ENCODE assay signal across 18 cellular contexts in the genomic region with DNA sequence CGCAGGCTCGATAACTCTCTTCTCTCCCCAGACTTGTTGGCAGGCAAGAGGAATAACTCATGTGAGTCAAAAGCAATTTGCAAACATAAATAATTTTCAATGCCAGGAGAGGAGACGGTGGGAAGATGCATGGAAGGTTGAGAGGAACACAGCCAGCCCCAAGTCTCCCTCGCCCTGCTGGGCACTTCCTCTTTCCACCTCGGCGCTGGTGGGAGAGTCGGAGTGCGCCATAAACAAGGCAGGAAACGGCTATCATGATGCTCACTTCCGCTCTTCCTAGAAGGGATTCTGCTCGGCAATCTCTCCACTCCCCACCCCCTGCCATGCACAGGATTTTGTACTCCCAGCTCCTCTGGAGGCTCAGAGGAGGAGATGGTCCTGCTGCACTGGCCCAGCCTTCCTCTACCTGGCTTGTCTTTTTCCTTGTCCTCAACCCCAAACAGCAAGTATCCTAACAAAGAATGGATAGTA. TPM values are rescaled to one million over a fixed set of nuclear protein-coding genes. Genes with fewer than 3 reads are reported as not detected.
A peak's percentile ranks its signal among the peaks of the same experiment; 100 is the strongest.
DNase-seq lines count a peak whose midpoint lies in the region; ATAC-seq, FAIRE-seq and TF ChIP-seq lines count a peak whose summit lies in the region.
"Had no signal": no experiment of that assay in that cellular context is flagged by ENCODE, and none has a peak within 500 bp of the region (broad histone marks: within the 10 kb centered on the region; RNA-seq: fewer than 3 reads in every experiment).

No MANE protein-coding gene starts in this region.

- H3K4me3 ChIP-seq in upper lobe of right lung = no peak overlapping the region
- H3K4me3 ChIP-seq: adrenal gland, lung, SJCRH30, suprapubic skin had no signal

- TF ChIP-seq POLR2A in H54 (IDR thresholded peaks at IDR 0.05; ENCODE audit: low read depth, low read length) = no peak

- FAIRE-seq in H54 (lab: Jason Lieb, UNC) = no peak

- peaks cover 28% of the 10 kb centered on the region for H3K27me3 Mint-ChIP-seq in activated naive CD8-positive, alpha-beta T cell treated with anti-CD3 and anti-CD28 coated beads, Interleukin-2, amount 10 ng/mL, durations not matched to agents 7 days and 5 days
- H3K27me3 Mint-ChIP-seq in activated naive CD8-positive, alpha-beta T cell treated with anti-CD3 and anti-CD28 coated beads for 36 hours = peaks cover 23% of the 10 kb centered on the region
- H3K27me3 Mint-ChIP-seq in central memory CD8-positive, alpha-beta T cell = peaks cover 11% of the 10 kb centered on the region

- H3K4me1 Mint-ChIP-seq in activated naive CD8-positive, alpha-beta T cell treated with anti-CD3 and anti-CD28 coated beads, Interleukin-2, amount 10 ng/mL, durations not matched to agents 7 days and 5 days = peaks cover 39% of the 10 kb centered on the region
- H3K4me1 Mint-ChIP-seq in activated naive CD8-positive, alpha-beta T cell treated with anti-CD3 and anti-CD28 coated beads for 36 hours = peaks cover 5% of the 10 kb centered on the region
- peaks cover 10% of the 10 kb centered on the region for H3K4me1 Mint-ChIP-seq in central memory CD8-positive, alpha-beta T cell

- no peaks in the 10 kb centered on the region for H3K36me3 Mint-ChIP-seq in activated naive CD8-positive, alpha-beta T cell treated with anti-CD3 and anti-CD28 coated beads, Interleukin-2, amount 10 ng/mL, durations not matched to agents 7 days and 5 days
- no peaks in the 10 kb centered on the region for H3K36me3 Mint-ChIP-seq in activated naive CD8-positive, alpha-beta T cell treated with anti-CD3 and anti-CD28 coated beads for 36 hours
- H3K36me3 Mint-ChIP-seq in central memory CD8-positive, alpha-beta T cell (ENCODE audit: insufficient read depth) = peaks cover 4% of the 10 kb centered on the region

- POLR2A ChIA-PET in activated naive CD8-positive, alpha-beta T cell treated with anti-CD3 and anti-CD28 coated beads, Interleukin-2, amount 10 ng/mL, durations not matched to agents 7 days and 5 days (lab: Charles Lee) = interaction anchor here (1.3 kb wide), 1 partner anchor 13 kb away, joined by 5 read pairs; the partner anchor contains the start of gene CBX4

- DNase-seq in activated naive CD8-positive, alpha-beta T cell treated with anti-CD3 and anti-CD28 coated beads, Interleukin-2, amount 10 ng/mL, durations not matched to agents 7 days and 5 days = no peak
- no peak for DNase-seq in activated naive CD8-positive, alpha-beta T cell treated with anti-CD3 and anti-CD28 coated beads for 36 hours
- peak; percentile 93 for DNase-seq in OCI-M1 (lab: John Stamatoyannopoulos, UW)
- no peak for DNase-seq in central memory CD8-positive, alpha-beta T cell (ENCODE audit: low spot score in 2 of 2)
- DNase-seq in upper lobe of right lung = no peak
- DNase-seq in NCI-H187 (lab: John Stamatoyannopoulos, UW) = no peak
- no peak for DNase-seq in H54 (ENCODE audit: insufficient read length, low spot score)
- DNase-seq: ACHN; activated CD4-positive, CD25-positive, alpha-beta regulatory T cell; DMS153; NCI-H2081; NCI-H774; SJCRH30 had no signal

- no peak for TF ChIP-seq CTCF in upper lobe of right lung (IDR thresholded peaks at IDR 0.05)

- H3K27ac ChIP-seq in upper lobe of right lung = no peak overlapping the region
- H3K27ac ChIP-seq: adrenal gland, SJCRH30, suprapubic skin had no signal

- no peaks in the 10 kb centered on the region for H3K9me3 Mint-ChIP-seq in activated naive CD8-positive, alpha-beta T cell treated with anti-CD3 and anti-CD28 coated beads, Interleukin-2, amount 10 ng/mL, durations not matched to agents 7 days and 5 days
- H3K9me3 Mint-ChIP-seq in activated naive CD8-positive, alpha-beta T cell treated with anti-CD3 and anti-CD28 coated beads for 36 hours = no peaks in the 10 kb centered on the region
- H3K9me3 Mint-ChIP-seq in central memory CD8-positive, alpha-beta T cell = no peaks in the 10 kb centered on the region

- H3K4me1 ChIP-seq in upper lobe of right lung = peaks cover 2% of the 10 kb centered on the region

- ATAC-seq in activated naive CD8-positive, alpha-beta T cell treated with anti-CD3 and anti-CD28 coated beads, Interleukin-2, amount 10 ng/mL, durations not matched to agents 7 days and 5 days (ENCODE audit: low read depth) = peak; percentile 30
- ATAC-seq in central memory CD8-positive, alpha-beta T cell (replicated peaks; ENCODE audit: extremely low read depth, poor library complexity, severe bottlenecking) = no peak
- ATAC-seq in upper lobe of right lung (peak; percentile 81), GM18519 (IDR thresholded peaks at IDR 0.05; ENCODE audit: low FRiP score, unreplicated experiment) (no peak)

- no peak overlapping the region for H3K27ac Mint-ChIP-seq in activated naive CD8-positive, alpha-beta T cell treated with anti-CD3 and anti-CD28 coated beads, Interleukin-2, amount 10 ng/mL, durations not matched to agents 7 days and 5 days
- H3K27ac Mint-ChIP-seq in activated naive CD8-positive, alpha-beta T cell treated with anti-CD3 and anti-CD28 coated beads for 36 hours = no peak overlapping the region
- H3K27ac Mint-ChIP-seq in central memory CD8-positive, alpha-beta T cell (ENCODE audit: low read depth) = peak overlapping the region; percentile 77
- H3K27ac Mint-ChIP-seq: IgD-negative memory B cell had no signal

- intact Hi-C loops in upper lobe of right lung (cut with DNase I) = no loop called here

- no peaks in the 10 kb centered on the region for H3K36me3 ChIP-seq in upper lobe of right lung
- H3K36me3 ChIP-seq: adrenal gland, SJCRH30, suprapubic skin had no signal

- no peaks in the 10 kb centered on the region for H3K9me3 ChIP-seq in upper lobe of right lung
- H3K9me3 ChIP-seq: adrenal gland, SJCRH30, suprapubic skin had no signal

- H3K27me3 ChIP-seq in upper lobe of right lung = no peaks in the 10 kb centered on the region
- H3K27me3 ChIP-seq: adrenal gland, SJCRH30, suprapubic skin had no signal

- peak overlapping the region; percentile 48 for H3K4me3 Mint-ChIP-seq in activated naive CD8-positive, alpha-beta T cell treated with anti-CD3 and anti-CD28 coated beads, Interleukin-2, amount 10 ng/mL, durations not matched to agents 7 days and 5 days
- H3K4me3 Mint-ChIP-seq in activated naive CD8-positive, alpha-beta T cell treated with anti-CD3 and anti-CD28 coated beads for 36 hours = no peak overlapping the region
- H3K4me3 Mint-ChIP-seq in central memory CD8-positive, alpha-beta T cell = no peak overlapping the region

RNA-seq across cellular contexts. Expression of gene CBX4, which starts 13.0 kb away (rescaled TPM):
- total RNA-seq in activated naive CD8-positive, alpha-beta T cell treated with anti-CD3 and anti-CD28 coated beads, Interleukin-2, amount 10 ng/mL, durations not matched to agents 7 days and 5 days = 10 to 100 TPM; 53.8 to 54.4 TPM
- 10 to 100 TPM; 18.2 to 18.6 TPM for total RNA-seq in activated naive CD8-positive, alpha-beta T cell treated with anti-CD3 and anti-CD28 coated beads for 36 hours
- total RNA-seq in upper lobe of right lung = 20.2 TPM

RNA-seq across cellular contexts. Expression of gene CBX8, which starts 29.4 kb away (rescaled TPM):
- 1 to 10 TPM; 4.9 to 5.5 TPM for total RNA-seq in activated naive CD8-positive, alpha-beta T cell treated with anti-CD3 and anti-CD28 coated beads, Interleukin-2, amount 10 ng/mL, durations not matched to agents 7 days and 5 days
- 1 to 10 TPM; 3.5 to 4.1 TPM for total RNA-seq in activated naive CD8-positive, alpha-beta T cell treated with anti-CD3 and anti-CD28 coated beads for 36 hours
- 4.9 TPM for total RNA-seq in upper lobe of right lung

RNA-seq across cellular contexts. Expression of gene CBX2, which starts 48.3 kb away (rescaled TPM):
- total RNA-seq in activated naive CD8-positive, alpha-beta T cell treated with anti-CD3 and anti-CD28 coated beads, Interleukin-2, amount 10 ng/mL, durations not matched to agents 7 days and 5 days = 1 to 10 TPM; 9.2 to 9.6 TPM
- 1 to 10 TPM; 5.2 to 5.4 TPM for total RNA-seq in activated naive CD8-positive, alpha-beta T cell treated with anti-CD3 and anti-CD28 coated beads for 36 hours
- 3.4 TPM for total RNA-seq in upper lobe of right lung

Comparison
In these comparisons a context has a peak if more than half of its experiments do, and no peak if none do; other contexts are left out.
1. ATAC-seq: peak in activated naive CD8-positive, alpha-beta T cell treated with anti-CD3 and anti-CD28 coated beads, Interleukin-2, amount 10 ng/mL, durations not matched to agents 7 days and 5 days (single experiment) and upper lobe of right lung (single experiment); none in central memory CD8-positive, alpha-beta T cell (single experiment) and GM18519 (single experiment).